ENCODE assay signal across 19 cellular contexts in genomic region chr2:86414996-86415395, GRCh38. TPM values are rescaled to one million over a fixed set of nuclear protein-coding genes. Genes with fewer than 3 reads are reported as not detected.
DNase-seq lines count a peak whose midpoint lies in the region; ATAC-seq, FAIRE-seq and TF ChIP-seq lines count a peak whose summit lies in the region.
"Had no signal": no experiment of that assay in that cellular context is flagged by ENCODE, and none has a peak within 500 bp of the region (broad histone marks: within the 10 kb centered on the region; RNA-seq: fewer than 3 reads in every experiment).

No MANE protein-coding gene starts in this region.

- H3K36me3 ChIP-seq in osteoblast (ENCODE audit: insufficient read depth, low read length): no peaks in the 10 kb centered on the region
- H3K36me3 ChIP-seq in kidney (ENCODE audit: control insufficient read depth in 1 of 2, insufficient read depth in 2 of 2, low read length in 2 of 2): no peaks in the 10 kb centered on the region
- H3K36me3 ChIP-seq: cardiac muscle cell, heart right ventricle, thoracic aorta had no signal

- no peaks in the 10 kb centered on the region for H4K20me1 ChIP-seq in osteoblast (ENCODE audit: insufficient read depth, low read length)

- H3K27me3 Mint-ChIP-seq in glutamatergic neuron (ENCODE audit: unreplicated experiment): peaks cover 3% of the 10 kb centered on the region

- no peak overlapping the region for H3K27ac ChIP-seq in osteoblast (ENCODE audit: low read depth, low read length)
- no peak overlapping the region for H3K27ac ChIP-seq in kidney (ENCODE audit: low read depth in 2 of 2, low read length in 2 of 2)
- H3K27ac ChIP-seq: cardiac muscle cell, heart right ventricle, thoracic aorta had no signal

- FAIRE-seq in kidney (lab: Jason Lieb, UNC): no peak
- FAIRE-seq: islet of Langerhans had no signal

- no peak overlapping the region for H3K4me2 ChIP-seq in osteoblast (ENCODE audit: insufficient read depth, low read length)

- H3K79me2 ChIP-seq in osteoblast (ENCODE audit: insufficient read depth, low read length): no peaks in the 10 kb centered on the region

- H3K9me3 Mint-ChIP-seq in glutamatergic neuron (ENCODE audit: unreplicated experiment): peaks cover 2% of the 10 kb centered on the region

- no peak overlapping the region for H3K9ac ChIP-seq in kidney (ENCODE audit: low read length in 2 of 2)

- peaks cover 11% of the 10 kb centered on the region for H3K27me3 ChIP-seq in osteoblast (ENCODE audit: insufficient read depth, low read length)
- H3K27me3 ChIP-seq: cardiac muscle cell had no signal

- H3K4me3 Mint-ChIP-seq in glutamatergic neuron (ENCODE audit: unreplicated experiment): no peak overlapping the region

- H2AFZ ChIP-seq in osteoblast (ENCODE audit: low read length): no peak overlapping the region

- peak; percentile 76 for DNase-seq in D341Med (ENCODE audit: low spot score)
- DNase-seq in NCI-H1092 treated with DMSO at 0.1 percent for 48 hours (lab: John Stamatoyannopoulos, UW): peak; percentile 59
- peak; percentile 64 for DNase-seq in NCI-H82 treated with DMSO at 0.1 percent for 48 hours (lab: John Stamatoyannopoulos, UW; ENCODE audit: unreplicated experiment)
- DNase-seq in glutamatergic neuron: peak; percentile 59
- DNase-seq in stimulated activated CD4-positive, alpha-beta T cell treated with anti-CD3 and anti-CD28 coated beads, Interleukin-12 subunit alpha, Interleukin-12 subunit beta, amount 100 ng/mL, for 4 hours: no peak
- DNase-seq in osteoblast (ENCODE audit: insufficient read length, low spot score, missing footprints): no peak
- no peak for DNase-seq in kidney
- DNase-seq: activated CD4-positive, alpha-beta T cell treated with anti-CD3 and anti-CD28 coated beads, Interleukin-2, amount 50 U/mL, for 48 hours; activated T-cell treated with anti-CD3 and anti-CD28 coated beads, Interleukin-2, amount 50 U/mL, for 48 hours; AML-193; H7; heart right ventricle; NCI-H446 treated with DMSO at 0.1 percent for 48 hours; nucleus accumbens; stimulated activated CD4-positive, alpha-beta T cell treated with anti-CD3 and anti-CD28 coated beads, Interleukin-4, amount 100 ng/mL, for 24 hours had no signal

- H3K4me3 ChIP-seq in osteoblast (ENCODE audit: insufficient read depth, low read length): no peak overlapping the region
- H3K4me3 ChIP-seq in kidney (ENCODE audit: low read length in 2 of 2): no peak overlapping the region
- H3K4me3 ChIP-seq: cardiac muscle cell, heart right ventricle, thoracic aorta had no signal

- H3K4me1 Mint-ChIP-seq in glutamatergic neuron (ENCODE audit: low read depth, unreplicated experiment): peaks cover 11% of the 10 kb centered on the region

- peak overlapping the region; percentile 86 for H3K27ac Mint-ChIP-seq in glutamatergic neuron (ENCODE audit: unreplicated experiment)

- no peak for TF ChIP-seq CTCF in glutamatergic neuron (IDR thresholded peaks at IDR 0.05; ENCODE audit: partially characterized antibody, unreplicated experiment)
- no peak for TF ChIP-seq CTCF in osteoblast (IDR thresholded peaks at IDR 0.05; ENCODE audit: extremely low read depth, low read depth, low read length)
- no peak for TF ChIP-seq CTCF in kidney (IDR thresholded peaks at IDR 0.05; ENCODE audit: borderline replicate concordance, extremely low read depth, insufficient read depth)

- ATAC-seq in HG03521 (IDR thresholded peaks at IDR 0.05; ENCODE audit: unreplicated experiment): no peak
- ATAC-seq: heart right ventricle had no signal

- peaks cover 9% of the 10 kb centered on the region for H3K36me3 Mint-ChIP-seq in glutamatergic neuron (ENCODE audit: unreplicated experiment)

- H3K4me1 ChIP-seq in osteoblast (ENCODE audit: insufficient read depth, low read length) (no peaks in the 10 kb centered on the region), kidney (ENCODE audit: control insufficient read depth in 1 of 2, insufficient read depth in 1 of 2, low read depth in 1 of 2, low read length in 2 of 2) (no peaks in the 10 kb centered on the region)

- no peaks in the 10 kb centered on the region for H3K9me3 ChIP-seq in osteoblast (ENCODE audit: low read depth, low read length)
- no peaks in the 10 kb centered on the region for H3K9me3 ChIP-seq in kidney (ENCODE audit: control insufficient read depth in 1 of 2, low read length in 2 of 2)
- H3K9me3 ChIP-seq: thoracic aorta had no signal

- intact Hi-C loops in kidney (cut with DNase I): no loop called here

RNA-seq across cellular contexts. Expression of gene KDM3A, which starts 26.2 kb away (rescaled TPM):
- total RNA-seq in glutamatergic neuron (ENCODE audit: unreplicated experiment) (80.3 TPM), osteoblast (28.9 and 36.9 TPM in 2 replicates), kidney (43.8 TPM)
- polyA plus RNA-seq in kidney (ENCODE audit: insufficient read depth, low read depth, low replicate concordance): 10.9 TPM

Comparison
In these comparisons a context has a peak if more than half of its experiments do, and no peak if none do; other contexts are left out.
1. DNase-seq: peak in D341Med (single experiment), NCI-H1092 treated with DMSO at 0.1 percent for 48 hours (single experiment), NCI-H82 treated with DMSO at 0.1 percent for 48 hours (single experiment) and glutamatergic neuron (single experiment); none in stimulated activated CD4-positive, alpha-beta T cell treated with anti-CD3 and anti-CD28 coated beads, Interleukin-12 subunit alpha, Interleukin-12 subunit beta, amount 100 ng/mL, for 4 hours (single experiment), osteoblast (single experiment) and kidney (single experiment).